Comparison of ENCODE assay signal across 12 cellular contexts in the genomic region with DNA sequence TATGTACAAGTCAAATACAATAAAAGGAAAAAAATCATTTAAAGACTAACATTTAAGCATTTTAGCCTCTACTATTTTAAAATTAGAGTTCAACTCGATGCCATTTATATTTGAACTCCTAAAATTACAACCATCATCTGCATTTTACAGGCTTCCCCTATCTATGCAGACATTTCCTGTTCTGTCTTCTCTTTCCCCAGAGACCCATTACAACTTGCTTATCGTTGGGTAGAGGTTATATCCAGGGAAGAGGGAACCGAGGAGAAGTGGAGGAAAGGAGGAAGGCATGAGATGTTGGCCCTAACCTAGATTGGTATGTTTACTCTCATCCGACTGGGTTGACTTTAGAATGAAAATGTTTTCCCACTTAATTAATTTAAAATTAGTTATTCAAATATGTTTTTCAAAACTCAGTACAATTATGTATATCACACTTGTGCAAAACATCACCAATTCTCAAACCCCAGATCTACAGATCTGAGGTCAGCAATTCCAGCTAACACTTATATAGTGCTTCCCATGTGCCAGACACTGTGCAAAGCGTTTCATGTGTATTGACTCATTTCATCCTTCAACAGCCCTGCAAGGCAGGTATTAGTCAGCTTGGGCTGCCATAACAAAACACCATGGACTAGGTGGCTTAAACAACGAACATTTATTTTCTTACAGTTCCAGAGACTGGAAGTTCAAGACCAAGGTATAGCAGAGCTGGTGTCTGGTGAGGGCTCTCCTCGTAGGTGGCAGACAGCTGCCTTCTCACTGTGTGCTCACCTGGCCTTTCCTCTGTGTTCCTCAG. TPM values are rescaled to one million over a fixed set of nuclear protein-coding genes. Genes with fewer than 3 reads are reported as not detected.
DNase-seq lines count a peak whose midpoint lies in the region; ATAC-seq and TF ChIP-seq lines count a peak whose summit lies in the region.
"Had no signal": no experiment of that assay in that cellular context is flagged by ENCODE, and none has a peak within 500 bp of the region (broad histone marks: within the 10 kb centered on the region; RNA-seq: fewer than 3 reads in every experiment).

No MANE protein-coding gene starts in this region.

- no peaks in the 10 kb centered on the region for H3K9me3 ChIP-seq in testis

- ATAC-seq in stimulated activated naive CD8-positive, alpha-beta T cell treated with anti-CD3 and anti-CD28 coated beads, Interleukin-15, amount 100 ng/mL, for 72 hours, result peak; percentile 84
- ATAC-seq in HG02870 (IDR thresholded peaks at IDR 0.05; ENCODE audit: unreplicated experiment) (no peak), GM21529 (IDR thresholded peaks at IDR 0.05; ENCODE audit: unreplicated experiment) (no peak)

- H3K27me3 Mint-ChIP-seq in activated naive CD8-positive, alpha-beta T cell treated with anti-CD3 and anti-CD28 coated beads for 36 hours, result no peaks in the 10 kb centered on the region
- no peaks in the 10 kb centered on the region for H3K27me3 Mint-ChIP-seq in stimulated activated naive CD8-positive, alpha-beta T cell treated with anti-CD3 and anti-CD28 coated beads, Interleukin-15, amount 100 ng/mL, for 72 hours

- H3K27ac ChIP-seq in testis, result no peak overlapping the region

- no peaks in the 10 kb centered on the region for H3K36me3 ChIP-seq in testis (ENCODE audit: low read depth, missing control alignments)

- no peaks in the 10 kb centered on the region for H3K27me3 ChIP-seq in testis

- 67 to 70% methylated on average over 7 of the region's 7 CpGs for WGBS in testis, 2 donors

- H3K4me3 Mint-ChIP-seq in activated naive CD8-positive, alpha-beta T cell treated with anti-CD3 and anti-CD28 coated beads for 36 hours, result no peak overlapping the region
- no peak overlapping the region for H3K4me3 Mint-ChIP-seq in stimulated activated naive CD8-positive, alpha-beta T cell treated with anti-CD3 and anti-CD28 coated beads, Interleukin-15, amount 100 ng/mL, for 72 hours

- DNase-seq in stimulated activated CD4-positive, alpha-beta T cell treated with anti-CD3 and anti-CD28 coated beads, Interleukin-15, amount 100 ng/mL, for 24 hours, result peak; percentile 60
- no peak for DNase-seq in stimulated activated CD4-positive, alpha-beta T cell treated with anti-CD3 and anti-CD28 coated beads, Interleukin-12 subunit alpha, Interleukin-12 subunit beta, amount 100 ng/mL, for 4 hours
- DNase-seq in NB4 (ENCODE audit: low read depth), result peak; percentile 90
- DNase-seq in activated naive CD8-positive, alpha-beta T cell treated with anti-CD3 and anti-CD28 coated beads for 36 hours, result peak; percentile 29
- DNase-seq in stimulated activated naive CD8-positive, alpha-beta T cell treated with anti-CD3 and anti-CD28 coated beads, Interleukin-15, amount 100 ng/mL, for 72 hours, result peak in 1 of 2 donors; percentile 46
- no peak for DNase-seq in testis
- DNase-seq: activated effector memory CD4-positive, alpha-beta T cell treated with Interleukin-2 at 50 U/mL for 16 hours; erythroblast; hypothalamus had no signal

- TF ChIP-seq CTCF in NB4 (IDR thresholded peaks at IDR 0.05; ENCODE audit: low read depth, low read length), result no peak
- TF ChIP-seq CTCF in testis (IDR thresholded peaks at IDR 0.05), result no peak

- H3K9me3 Mint-ChIP-seq in activated naive CD8-positive, alpha-beta T cell treated with anti-CD3 and anti-CD28 coated beads for 36 hours, result peaks cover 5% of the 10 kb centered on the region
- H3K9me3 Mint-ChIP-seq in stimulated activated naive CD8-positive, alpha-beta T cell treated with anti-CD3 and anti-CD28 coated beads, Interleukin-15, amount 100 ng/mL, for 72 hours, result peaks cover 5 to 7% of the 10 kb centered on the region in 2 donors

- intact Hi-C loops in testis (cut with DNase I; ENCODE audit: low total_unique reads), result no loop called here

- H3K4me3 ChIP-seq in NB4 (ENCODE audit: low read depth, low read length) (no peak overlapping the region), testis (no peak overlapping the region)
- H3K4me3 ChIP-seq: lung had no signal

- TF ChIP-seq POLR2A in NB4 (IDR thresholded peaks at IDR 0.05; ENCODE audit: extremely low read depth, insufficient read length) (no peak), testis (IDR thresholded peaks at IDR 0.05) (no peak)

- peaks cover 7% of the 10 kb centered on the region for H3K36me3 Mint-ChIP-seq in activated naive CD8-positive, alpha-beta T cell treated with anti-CD3 and anti-CD28 coated beads for 36 hours

- peaks cover 41% of the 10 kb centered on the region for H3K4me1 Mint-ChIP-seq in activated naive CD8-positive, alpha-beta T cell treated with anti-CD3 and anti-CD28 coated beads for 36 hours
- peaks cover 49% of the 10 kb centered on the region for H3K4me1 Mint-ChIP-seq in stimulated activated naive CD8-positive, alpha-beta T cell treated with anti-CD3 and anti-CD28 coated beads, Interleukin-15, amount 100 ng/mL, for 72 hours

- H3K27ac Mint-ChIP-seq in activated naive CD8-positive, alpha-beta T cell treated with anti-CD3 and anti-CD28 coated beads for 36 hours, result peak overlapping the region; percentile 75
- H3K27ac Mint-ChIP-seq in stimulated activated naive CD8-positive, alpha-beta T cell treated with anti-CD3 and anti-CD28 coated beads, Interleukin-15, amount 100 ng/mL, for 72 hours, result peak overlapping the region; percentile 81 to 82

- no peaks in the 10 kb centered on the region for H3K4me1 ChIP-seq in testis

RNA-seq across cellular contexts. Expression of a gene that starts 27.3 kb away (rescaled TPM):
- total RNA-seq in activated naive CD8-positive, alpha-beta T cell treated with anti-CD3 and anti-CD28 coated beads for 36 hours, result 10 to 100 TPM; 19.1 to 21.3 TPM
- total RNA-seq in testis, result 10 to 100 TPM; 63.5 to 78.4 TPM
- polyA plus RNA-seq in testis (ENCODE audit: insufficient read depth, low read depth, low replicate concordance), result 51.7 TPM

Comparison
In these comparisons a context has a peak if more than half of its experiments do, and no peak if none do; other contexts are left out.
1. DNase-seq: peak in stimulated activated CD4-positive, alpha-beta T cell treated with anti-CD3 and anti-CD28 coated beads, Interleukin-15, amount 100 ng/mL, for 24 hours (single experiment), NB4 (single experiment) and activated naive CD8-positive, alpha-beta T cell treated with anti-CD3 and anti-CD28 coated beads for 36 hours (single experiment); none in stimulated activated CD4-positive, alpha-beta T cell treated with anti-CD3 and anti-CD28 coated beads, Interleukin-12 subunit alpha, Interleukin-12 subunit beta, amount 100 ng/mL, for 4 hours (single experiment) and testis (single experiment).